27 cellular contexts compared by ENCODE assay signal in the genomic region with DNA sequence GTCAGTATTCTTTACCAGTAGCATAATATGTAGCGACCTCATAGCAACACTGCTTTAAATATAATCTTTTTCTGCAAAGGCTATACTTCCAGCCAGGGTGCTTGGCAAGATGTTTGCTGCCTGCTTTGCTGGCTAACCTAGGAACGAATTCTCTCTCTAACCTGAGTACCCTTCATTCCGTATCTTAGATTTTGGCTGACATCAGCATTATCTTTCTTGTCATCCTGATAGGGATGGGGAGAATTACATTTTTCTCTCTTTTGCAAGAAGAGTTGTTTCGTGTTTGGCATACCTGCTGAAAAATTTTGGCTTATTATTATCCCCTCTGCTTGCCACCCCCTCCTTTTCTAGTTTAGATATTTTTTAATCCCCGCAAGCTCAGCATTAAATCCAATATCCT.
DNase-seq lines count a peak whose midpoint lies in the region; ATAC-seq, FAIRE-seq and TF ChIP-seq lines count a peak whose summit lies in the region.
"Had no signal": no experiment of that assay in that cellular context is flagged by ENCODE, and none has a peak within 500 bp of the region (broad histone marks: within the 10 kb centered on the region; RNA-seq: fewer than 3 reads in every experiment).

No MANE protein-coding gene starts in this region.

- no peak for DNase-seq in HepG2 (ENCODE audit: low spot score)
- no peak for DNase-seq in right lobe of liver
- no peak for DNase-seq in Karpas-422
- DNase-seq in OCI-LY7 (ENCODE audit: low spot score): no peak
- DNase-seq in H1 (ENCODE audit: low read depth in 1 of 2, low spot score in 2 of 2): no peak
- no peak for DNase-seq in amniotic stem cell (lab: John Stamatoyannopoulos, UW)
- no peak for DNase-seq in dorsolateral prefrontal cortex
- no peak for DNase-seq in NCI-H2029 treated with DMSO at 0.1 percent for 48 hours (lab: John Stamatoyannopoulos, UW)
- DNase-seq: ACHN; BE2C; C1 segment of cervical spinal cord; CD4-positive, alpha-beta memory T cell; CD4-positive, CD25-positive, alpha-beta regulatory T cell; CD8-positive, alpha-beta memory T cell; COR-L47; DMS 273 treated with DMSO at 0.1 percent for 48 hours; DMS153; DMS53; DMS79; DND-41; EL; GDM1 had no signal

- H2BK15ac ChIP-seq in H1 (ENCODE audit: low read length): no peak overlapping the region

- H3K18ac ChIP-seq in H1 (ENCODE audit: extremely low read depth, low read length): no peak overlapping the region

- no peak overlapping the region for H3K14ac ChIP-seq in H1 (ENCODE audit: insufficient read length)

- H2AFZ ChIP-seq in HepG2 (ENCODE audit: low read length): no peak overlapping the region
- no peak overlapping the region for H2AFZ ChIP-seq in Karpas-422 (ENCODE audit: low read length)
- H2AFZ ChIP-seq in OCI-LY7 (ENCODE audit: low read length): 0 out of 2 replicates have a peak overlapping the region, but pooled peaks have one; percentile 49
- no peak overlapping the region for H2AFZ ChIP-seq in H1 (ENCODE audit: low read length)

- TF ChIP-seq POLR2A in HepG2 (IDR thresholded peaks at IDR 0.05; ENCODE audit: insufficient read depth in 1 of 2, low read depth in 2 of 2, low read length in 2 of 2): no peak
- no peak for TF ChIP-seq POLR2A in right lobe of liver (IDR thresholded peaks at IDR 0.05)
- no peak for TF ChIP-seq POLR2A in H1 (IDR thresholded peaks at IDR 0.05; ENCODE audit: control extremely low read depth in 1 of 2, low read depth in 2 of 2, low read length in 2 of 2)

- no peak overlapping the region for H2AK5ac ChIP-seq in H1 (ENCODE audit: low read depth, low read length)

- TF ChIP-seq EP300 in HepG2 (IDR thresholded peaks at IDR 0.05; ENCODE audit: low read depth in 2 of 2, low read length in 2 of 2) (no peak), HepG2 (CRISPR knock-in tag; IDR thresholded peaks at IDR 0.05; ENCODE audit: borderline replicate concordance) (no peak), H1 (IDR thresholded peaks at IDR 0.05; ENCODE audit: borderline replicate concordance in 1 of 2, low read depth in 2 of 2, low read length in 2 of 2) (no peak)

- ATAC-seq in HepG2 (no peak), right lobe of liver (no peak)
- ATAC-seq: GM12878 had no signal

- CTCF ChIA-PET in HepG2 (lab: Yijun Ruan, JAX; ENCODE audit: low intra/inter-chr PET ratio, low total read pairs) (no interaction called here), OCI-LY7 (lab: Charles Lee; ENCODE audit: unreplicated experiment) (no interaction called here), H1 (lab: Charles Lee; ENCODE audit: partially characterized antibody) (interaction anchor here (0.6 to 1.5 kb wide), 3 partner anchors 18 to 176 kb away, joined by 3 to 8 read pairs (median 4); no protein-coding TSS in a partner anchor)

- H3K4me3 ChIP-seq in HepG2 (replicated peaks in 1 of 3; ENCODE audit: insufficient read depth in 1 of 3, low read depth in 2 of 3, low read length in 3 of 3) (no peak overlapping the region), right lobe of liver (no peak overlapping the region), Karpas-422 (ENCODE audit: low read length) (no peak overlapping the region), OCI-LY7 (ENCODE audit: low read depth, low read length, poor library complexity, severe bottlenecking) (no peak overlapping the region), H1 (ENCODE audit: extremely low read depth in 1 of 4, insufficient read depth in 2 of 4, low read depth in 3 of 4, low read length in 4 of 4) (no peak overlapping the region), dorsolateral prefrontal cortex (no peak overlapping the region)
- H3K4me3 ChIP-seq: BLaER1, GM12878 had no signal

- H2BK5ac ChIP-seq in H1 (ENCODE audit: low read depth, low read length): no peak overlapping the region

- no peaks in the 10 kb centered on the region for H3K4me1 ChIP-seq in HepG2 (ENCODE audit: insufficient read depth, low read length)
- no peaks in the 10 kb centered on the region for H3K4me1 ChIP-seq in right lobe of liver
- H3K4me1 ChIP-seq in Karpas-422 (ENCODE audit: low read length): peaks cover 8% of the 10 kb centered on the region
- peaks cover 16% of the 10 kb centered on the region for H3K4me1 ChIP-seq in OCI-LY7 (ENCODE audit: insufficient read depth, low read length, poor library complexity, severe bottlenecking)
- H3K4me1 ChIP-seq in H1 (replicated peaks in 1 of 4; ENCODE audit: control insufficient read depth in 3 of 4, insufficient read depth in 4 of 4, low read length in 3 of 4): no peaks in the 10 kb centered on the region
- H3K4me1 ChIP-seq: BE2C had no signal

- TF ChIP-seq CTCF in HepG2 (CRISPR knock-in tag; IDR thresholded peaks at IDR 0.05) (no peak), right lobe of liver (IDR thresholded peaks at IDR 0.05) (no peak), OCI-LY7 (conservative IDR thresholded peaks at IDR 0.05; ENCODE audit: low read length) (no peak), H1 (IDR thresholded peaks at IDR 0.05; ENCODE audit: control extremely low read depth in 1 of 3, insufficient read depth in 1 of 3, low read depth in 1 of 3, low read length in 3 of 3) (no peak), dorsolateral prefrontal cortex (IDR thresholded peaks at IDR 0.05 in 54 of 56, conservative IDR thresholded peaks at IDR 0.05 in 2 of 56; ENCODE audit: low read depth in 1 of 56, partially characterized antibody in 56 of 56) (no peak)

- in situ Hi-C loops in HepG2 (cut with HindIII; ENCODE audit: extremely low pct_ligation_motif_present, low pct_unique_long_range_greater_than_20kb): no loop called here

- no peaks in the 10 kb centered on the region for H4K20me1 ChIP-seq in HepG2 (ENCODE audit: insufficient read depth, low read length)
- H4K20me1 ChIP-seq in Karpas-422 (ENCODE audit: insufficient read depth, low read depth, low read length): no peaks in the 10 kb centered on the region
- H4K20me1 ChIP-seq in OCI-LY7 (ENCODE audit: insufficient read depth, low read length): no peaks in the 10 kb centered on the region
- no peaks in the 10 kb centered on the region for H4K20me1 ChIP-seq in H1 (replicated peaks in 1 of 2; ENCODE audit: control insufficient read depth in 1 of 2, insufficient read depth in 2 of 2, low read length in 2 of 2)
- H4K20me1 ChIP-seq: BLaER1 had no signal

- H3K9me2 ChIP-seq in Karpas-422 (replicated peaks; ENCODE audit: insufficient read depth, low read length) (no peaks in the 10 kb centered on the region), OCI-LY7 (ENCODE audit: insufficient read depth, low read length) (no peaks in the 10 kb centered on the region)

- H4K91ac ChIP-seq in H1 (replicated peaks; ENCODE audit: insufficient read length, low read length): no peak overlapping the region

- H3K23me2 ChIP-seq in H1 (ENCODE audit: low read depth, low read length): no peaks in the 10 kb centered on the region; the same call in 1 of the 2 replicates

- TF ChIP-seq RAD21 in HepG2 (CRISPR knock-in tag; IDR thresholded peaks at IDR 0.05) (no peak), H1 (IDR thresholded peaks at IDR 0.05 in 1 of 2, conservative IDR thresholded peaks at IDR 0.05 in 1 of 2; ENCODE audit: low read depth in 2 of 2, low read length in 2 of 2) (no peak)

- H3K56ac ChIP-seq in H1 (replicated peaks; ENCODE audit: insufficient read length, low read depth, low read length): no peak overlapping the region

- no peak overlapping the region for H4K5ac ChIP-seq in H1 (ENCODE audit: insufficient read length, low read depth, low read length)

- no peak overlapping the region for H3K4ac ChIP-seq in H1 (replicated peaks; ENCODE audit: insufficient read length, low read depth, low read length)

- no peaks in the 10 kb centered on the region for H3K79me1 ChIP-seq in H1 (ENCODE audit: low read depth, low read length)

- no peak overlapping the region for H3K23ac ChIP-seq in H1 (ENCODE audit: insufficient read length)

- BruUV-seq in HepG2 (replicated peaks; lab: Mats Ljungman, UMichigan): no TSS peak
- BruUV-seq in OCI-LY7 (replicated peaks; lab: Mats Ljungman, UMichigan): no TSS peak

- H3K9me3 ChIP-seq in HepG2 (ENCODE audit: low read length) (no peaks in the 10 kb centered on the region), right lobe of liver (no peaks in the 10 kb centered on the region), Karpas-422 (ENCODE audit: low read length) (no peaks in the 10 kb centered on the region), OCI-LY7 (ENCODE audit: low read length) (0 out of 2 replicates have a peak, but pooled peaks cover 11% of the 10 kb centered on the region), H1 (ENCODE audit: insufficient read depth in 2 of 2, low read depth in 1 of 2, low read length in 1 of 2) (no peaks in the 10 kb centered on the region)
- H3K9me3 ChIP-seq: BE2C, BLaER1 had no signal

- POLR2A ChIA-PET in HepG2 (lab: Yijun Ruan, JAX) (no interaction called here), OCI-LY7 (lab: Charles Lee) (no interaction called here), H1 (lab: Charles Lee; ENCODE audit: partially characterized antibody) (interaction anchor here (0.7 kb wide), 1 partner anchor 162 kb away, joined by 3 read pairs; no protein-coding TSS in a partner anchor)

- H3K79me2 ChIP-seq in HepG2 (ENCODE audit: insufficient read depth, low read length): no peaks in the 10 kb centered on the region
- no peaks in the 10 kb centered on the region for H3K79me2 ChIP-seq in Karpas-422 (ENCODE audit: low read length)
- no peaks in the 10 kb centered on the region for H3K79me2 ChIP-seq in OCI-LY7 (ENCODE audit: insufficient read depth, low read depth, low read length)
- H3K79me2 ChIP-seq in H1 (ENCODE audit: control insufficient read depth in 1 of 2, insufficient read depth in 2 of 2, low read length in 2 of 2): no peaks in the 10 kb centered on the region

- no peak overlapping the region for H2BK120ac ChIP-seq in H1 (replicated peaks; ENCODE audit: low read depth, low read length)

- H2BK12ac ChIP-seq in H1 (ENCODE audit: low read depth, low read length): no peak overlapping the region

- FAIRE-seq in HepG2 (lab: Jason Lieb, UNC): no peak
- FAIRE-seq in H1 (lab: Jason Lieb, UNC): no peak
- FAIRE-seq: GM12878, GM12892, GM18507 had no signal

- H3K9ac ChIP-seq in HepG2 (ENCODE audit: insufficient read depth, low read depth, low read length) (no peak overlapping the region), Karpas-422 (ENCODE audit: low read length) (no peak overlapping the region), H1 (replicated peaks in 1 of 4; ENCODE audit: extremely low read depth in 1 of 4, low read depth in 3 of 4, low read length in 3 of 4) (no peak overlapping the region)
- H3K9ac ChIP-seq: BLaER1 had no signal

- H3K36me3 ChIP-seq in HepG2 (replicated peaks in 1 of 2; ENCODE audit: control insufficient read depth in 1 of 2, insufficient read depth in 2 of 2, low read length in 2 of 2) (no peaks in the 10 kb centered on the region), right lobe of liver (no peaks in the 10 kb centered on the region), Karpas-422 (ENCODE audit: insufficient read depth, low read length) (no peaks in the 10 kb centered on the region), OCI-LY7 (ENCODE audit: insufficient read depth, low read length) (no peaks in the 10 kb centered on the region), H1 (ENCODE audit: control insufficient read depth in 2 of 4, insufficient read depth in 4 of 4, low read length in 3 of 4) (no peaks in the 10 kb centered on the region)
- H3K36me3 ChIP-seq: BE2C, BLaER1 had no signal

- 13% methylated on average over 5 of the region's 5 CpGs for WGBS in HepG2 (ENCODE audit: low lambda C conversion rate)
- 32% methylated on average over 5 of the region's 5 CpGs for WGBS in right lobe of liver (ENCODE audit: insufficient coverage, low coverage, low lambda C conversion rate, missing lambda C conversion rate)
- 78% methylated on average over 5 of the region's 5 CpGs; no CpG with 5 or more reads in 1 of the 2 experiments for WGBS in H1 (ENCODE audit: extremely low coverage in 1 of 2, insufficient coverage in 1 of 2, insufficient read length in 1 of 2, insufficient replicate concordance in 2 of 2, low coverage in 1 of 2, low lambda C conversion rate in 2 of 2, missing lambda C conversion rate in 1 of 2), 2 experiments

- H2BK20ac ChIP-seq in H1 (ENCODE audit: low read length): no peak overlapping the region

- intact Hi-C loops in HepG2 (cut with micrococcal nuclease; ENCODE audit: unreplicated experiment) (no loop called here), right lobe of liver (cut with DNase I) (no loop called here), OCI-LY7 (cut with micrococcal nuclease; ENCODE audit: unreplicated experiment) (no loop called here), dorsolateral prefrontal cortex (cut with DNase I) (no loop called here)

- no peak overlapping the region for H4K8ac ChIP-seq in H1 (ENCODE audit: extremely low read depth, insufficient read depth, low read length)

- H3K27me3 ChIP-seq in HepG2 (ENCODE audit: control insufficient read depth in 1 of 2, insufficient read depth in 2 of 2, low read length in 2 of 2) (peaks cover 0 to 9% of the 10 kb centered on the region in 2 experiments; a peak in 2 of 5 replicates), right lobe of liver (no peaks in the 10 kb centered on the region), Karpas-422 (ENCODE audit: low read length) (no peaks in the 10 kb centered on the region), H1 (replicated peaks in 1 of 4; ENCODE audit: control insufficient read depth in 3 of 4, extremely low read depth in 1 of 4, insufficient read depth in 3 of 4, low read length in 3 of 4) (no peaks in the 10 kb centered on the region), dorsolateral prefrontal cortex (peaks cover 0 to 13% (median 0%) of the 10 kb centered on the region in 45 donors)
- H3K27me3 ChIP-seq: BE2C, BLaER1 had no signal

- H3K27ac ChIP-seq in HepG2 (ENCODE audit: extremely low read length, insufficient read depth, low read length) (no peak overlapping the region), right lobe of liver (no peak overlapping the region), Karpas-422 (ENCODE audit: low read length) (no peak overlapping the region), OCI-LY7 (ENCODE audit: low read depth, low read length, poor library complexity, severe bottlenecking) (no peak overlapping the region), H1 (ENCODE audit: low read depth, low read length) (no peak overlapping the region), dorsolateral prefrontal cortex (no peak overlapping the region)
- H3K27ac ChIP-seq: 22Rv1, BLaER1 had no signal

- H3K4me2 ChIP-seq in HepG2 (ENCODE audit: low read depth, low read length) (no peak overlapping the region), Karpas-422 (ENCODE audit: low read depth, low read length, poor library complexity, severe bottlenecking) (peak overlapping the region; percentile 24), OCI-LY7 (ENCODE audit: low read length) (peak overlapping the region; percentile 16; the same call in 1 of the 2 replicates), H1 (ENCODE audit: insufficient read depth in 1 of 2, low read depth in 2 of 2, low read length in 2 of 2) (no peak overlapping the region)
- H3K4me2 ChIP-seq: BLaER1 had no signal

Comparison
In these comparisons a context has a peak if more than half of its experiments do, and no peak if none do; other contexts are left out.
1. H3K4me2 ChIP-seq: peak in Karpas-422 (single experiment) and OCI-LY7 (single experiment); none in HepG2 (single experiment) and H1 (0 of 2).
2. Of the 41 proteins assayed by ChIP-seq in both HepG2 and H1: peak only in HepG2: none; only in H1: none; in both: MAFK; in neither: 40.